In genomic region chr11:78226684-78227680, GRCh38 we compare ENCODE assay signal across 23 cellular contexts. TPM values are rescaled to one million over a fixed set of nuclear protein-coding genes. Genes with fewer than 3 reads are reported as not detected.
DNase-seq lines count a peak whose midpoint lies in the region; ATAC-seq lines count a peak whose summit lies in the region.
"Had no signal": no experiment of that assay in that cellular context is flagged by ENCODE, and none has a peak within 500 bp of the region (broad histone marks: within the 10 kb centered on the region; RNA-seq: fewer than 3 reads in every experiment).

No MANE protein-coding gene starts in this region.

- no peak overlapping the region for H3K4me3 ChIP-seq in CD8-positive, alpha-beta memory T cell (ENCODE audit: low read length)
- H3K4me3 ChIP-seq: cardiac muscle cell, vagina had no signal

- POLR2A ChIA-PET in CD8-positive, alpha-beta memory T cell (lab: Charles Lee), result no interaction called here

- H3K27ac Mint-ChIP-seq in activated naive CD4-positive, alpha-beta T cell treated with anti-CD3 and anti-CD28 coated beads for 36 hours, result peak overlapping the region; percentile 83
- peak overlapping the region; percentile 56 for H3K27ac Mint-ChIP-seq in activated T-helper 17 cell treated with anti-CD3 and anti-CD28 coated beads, Interleukin-2, amount 50 U/mL, for 72 hours
- peak overlapping the region; percentile 32 for H3K27ac Mint-ChIP-seq in stimulated activated naive CD8-positive, alpha-beta T cell treated with anti-CD3 and anti-CD28 coated beads, Interleukin-15, Interleukin-2, amounts not matched to agents 100 ng/mL and 50 ng/mL, for 24 hours
- H3K27ac Mint-ChIP-seq in CD8-positive, alpha-beta memory T cell, result no peak overlapping the region
- H3K27ac Mint-ChIP-seq: CD4-positive, alpha-beta T cell; memory B cell had no signal

- no peaks in the 10 kb centered on the region for H3K27me3 Mint-ChIP-seq in activated naive CD4-positive, alpha-beta T cell treated with anti-CD3 and anti-CD28 coated beads for 36 hours (ENCODE audit: low read depth)
- H3K27me3 Mint-ChIP-seq in activated T-helper 17 cell treated with anti-CD3 and anti-CD28 coated beads, Interleukin-2, amount 50 U/mL, for 72 hours, result no peaks in the 10 kb centered on the region
- H3K27me3 Mint-ChIP-seq in stimulated activated naive CD8-positive, alpha-beta T cell treated with anti-CD3 and anti-CD28 coated beads, Interleukin-15, Interleukin-2, amounts not matched to agents 100 ng/mL and 50 ng/mL, for 24 hours, result no peaks in the 10 kb centered on the region
- H3K27me3 Mint-ChIP-seq in CD8-positive, alpha-beta memory T cell, result no peaks in the 10 kb centered on the region
- H3K27me3 Mint-ChIP-seq: CD4-positive, alpha-beta T cell; memory B cell; naive thymus-derived CD8-positive, alpha-beta T cell had no signal

- H3K4me3 Mint-ChIP-seq in activated naive CD4-positive, alpha-beta T cell treated with anti-CD3 and anti-CD28 coated beads for 36 hours, result peak overlapping the region; percentile 22
- no peak overlapping the region for H3K4me3 Mint-ChIP-seq in activated T-helper 17 cell treated with anti-CD3 and anti-CD28 coated beads, Interleukin-2, amount 50 U/mL, for 72 hours
- no peak overlapping the region for H3K4me3 Mint-ChIP-seq in stimulated activated naive CD8-positive, alpha-beta T cell treated with anti-CD3 and anti-CD28 coated beads, Interleukin-15, Interleukin-2, amounts not matched to agents 100 ng/mL and 50 ng/mL, for 24 hours
- H3K4me3 Mint-ChIP-seq in CD8-positive, alpha-beta memory T cell, result no peak overlapping the region
- H3K4me3 Mint-ChIP-seq: CD4-positive, alpha-beta T cell; memory B cell; naive thymus-derived CD8-positive, alpha-beta T cell had no signal

- intact Hi-C loops in activated naive CD4-positive, alpha-beta T cell treated with anti-CD3 and anti-CD28 coated beads for 36 hours (cut with micrococcal nuclease), result loop anchor here (1.0 to 5.0 kb wide), 4 partner anchors 24 to 360 kb away; partner anchors contain the start of genes KCTD21 and USP35

- no peaks in the 10 kb centered on the region for H3K9me3 Mint-ChIP-seq in activated naive CD4-positive, alpha-beta T cell treated with anti-CD3 and anti-CD28 coated beads for 36 hours
- no peaks in the 10 kb centered on the region for H3K9me3 Mint-ChIP-seq in activated T-helper 17 cell treated with anti-CD3 and anti-CD28 coated beads, Interleukin-2, amount 50 U/mL, for 72 hours
- no peaks in the 10 kb centered on the region for H3K9me3 Mint-ChIP-seq in stimulated activated naive CD8-positive, alpha-beta T cell treated with anti-CD3 and anti-CD28 coated beads, Interleukin-15, Interleukin-2, amounts not matched to agents 100 ng/mL and 50 ng/mL, for 24 hours
- H3K9me3 Mint-ChIP-seq in CD8-positive, alpha-beta memory T cell, result no peaks in the 10 kb centered on the region
- H3K9me3 Mint-ChIP-seq: CD4-positive, alpha-beta T cell; memory B cell; naive thymus-derived CD8-positive, alpha-beta T cell had no signal

- H3K4me1 ChIP-seq in CD8-positive, alpha-beta memory T cell (ENCODE audit: insufficient read depth, low read length), result no peaks in the 10 kb centered on the region
- H3K4me1 ChIP-seq: foreskin keratinocyte, parathyroid adenoma had no signal

- CTCF ChIA-PET in activated naive CD4-positive, alpha-beta T cell treated with anti-CD3 and anti-CD28 coated beads for 36 hours (lab: Charles Lee), result interaction anchor here (0.5 to 1.6 kb wide), 5 partner anchors 21 to 337 kb away, joined by 3 to 8 read pairs (median 3); no protein-coding TSS in a partner anchor
- CTCF ChIA-PET in CD8-positive, alpha-beta memory T cell (lab: Charles Lee), result interaction anchor here (1.3 kb wide), 1 partner anchor 338 kb away, joined by 8 read pairs; no protein-coding TSS in a partner anchor

- H3K27me3 ChIP-seq in CD8-positive, alpha-beta memory T cell (ENCODE audit: insufficient read depth, low read length, poor library complexity, severe bottlenecking), result no peaks in the 10 kb centered on the region
- H3K27me3 ChIP-seq: cardiac muscle cell, foreskin keratinocyte, vagina had no signal

- H3K9me3 ChIP-seq in CD8-positive, alpha-beta memory T cell (ENCODE audit: low read length), result no peaks in the 10 kb centered on the region
- H3K9me3 ChIP-seq: vagina had no signal

- ATAC-seq in GM21447 (IDR thresholded peaks at IDR 0.05; ENCODE audit: unreplicated experiment) (peak; percentile 26), GM19455 (IDR thresholded peaks at IDR 0.05; ENCODE audit: unreplicated experiment) (no peak)
- peak; percentile 82 for ATAC-seq in activated T-helper 17 cell treated with anti-CD3 and anti-CD28 coated beads, Interleukin-2, amount 50 U/mL, for 72 hours (replicated peaks)
- ATAC-seq: foreskin keratinocyte; naive thymus-derived CD8-positive, alpha-beta T cell had no signal

- no peaks in the 10 kb centered on the region for H3K36me3 ChIP-seq in CD8-positive, alpha-beta memory T cell (ENCODE audit: insufficient read depth, low read length)

- peak; percentile 65 for DNase-seq in activated naive CD4-positive, alpha-beta T cell treated with anti-CD3 and anti-CD28 coated beads for 36 hours
- DNase-seq in activated naive CD4-positive, alpha-beta T cell treated with anti-CD3 and anti-CD28 coated beads, Interleukin-2, amount 50 U/mL, for 16 hours, result no peak
- DNase-seq in NCI-H2171 treated with DMSO at 0.1 percent for 48 hours (lab: John Stamatoyannopoulos, UW), result no peak
- no peak for DNase-seq in CD8-positive, alpha-beta memory T cell
- DNase-seq: activated CD4-positive, alpha-beta T cell treated with anti-CD3 and anti-CD28 coated beads for 4 hours; amygdala; CD4-positive, alpha-beta T cell; dermis blood vessel endothelial cell; DMS53; foreskin keratinocyte; Karpas-422; naive thymus-derived CD8-positive, alpha-beta T cell; NCI-H1092; NCI-H2081 treated with DMSO at 0.1 percent for 48 hours; NCI-H510A had no signal

- no peaks in the 10 kb centered on the region for H3K36me3 Mint-ChIP-seq in activated naive CD4-positive, alpha-beta T cell treated with anti-CD3 and anti-CD28 coated beads for 36 hours (ENCODE audit: low read depth)
- H3K36me3 Mint-ChIP-seq in activated T-helper 17 cell treated with anti-CD3 and anti-CD28 coated beads, Interleukin-2, amount 50 U/mL, for 72 hours (ENCODE audit: low read depth), result no peaks in the 10 kb centered on the region
- no peaks in the 10 kb centered on the region for H3K36me3 Mint-ChIP-seq in stimulated activated naive CD8-positive, alpha-beta T cell treated with anti-CD3 and anti-CD28 coated beads, Interleukin-15, Interleukin-2, amounts not matched to agents 100 ng/mL and 50 ng/mL, for 24 hours (ENCODE audit: low read depth)
- peaks cover 0 to 10% (median 1%) of the 10 kb centered on the region in 3 donors for H3K36me3 Mint-ChIP-seq in CD8-positive, alpha-beta memory T cell
- H3K36me3 Mint-ChIP-seq: naive thymus-derived CD8-positive, alpha-beta T cell had no signal

- H3K27ac ChIP-seq in CD8-positive, alpha-beta memory T cell (ENCODE audit: low read depth, low read length), result no peak overlapping the region
- H3K27ac ChIP-seq: cardiac muscle cell, foreskin keratinocyte, parathyroid adenoma, vagina had no signal

- peaks cover 20% of the 10 kb centered on the region for H3K4me1 Mint-ChIP-seq in activated naive CD4-positive, alpha-beta T cell treated with anti-CD3 and anti-CD28 coated beads for 36 hours (ENCODE audit: low read depth)
- no peaks in the 10 kb centered on the region for H3K4me1 Mint-ChIP-seq in activated T-helper 17 cell treated with anti-CD3 and anti-CD28 coated beads, Interleukin-2, amount 50 U/mL, for 72 hours
- peaks cover 17% of the 10 kb centered on the region for H3K4me1 Mint-ChIP-seq in stimulated activated naive CD8-positive, alpha-beta T cell treated with anti-CD3 and anti-CD28 coated beads, Interleukin-15, Interleukin-2, amounts not matched to agents 100 ng/mL and 50 ng/mL, for 24 hours (ENCODE audit: low read depth)
- H3K4me1 Mint-ChIP-seq in CD8-positive, alpha-beta memory T cell, result no peaks in the 10 kb centered on the region

RNA-seq across cellular contexts. Expression of gene USP35, which starts 38.3 kb away (rescaled TPM):
- 10 to 100 TPM; 13.4 to 14.2 TPM for total RNA-seq in activated naive CD4-positive, alpha-beta T cell treated with anti-CD3 and anti-CD28 coated beads for 36 hours
- 1 to 10 TPM; 9.6 to 10.0 TPM for total RNA-seq in activated T-helper 17 cell treated with anti-CD3 and anti-CD28 coated beads, Interleukin-2, amount 50 U/mL, for 72 hours
- total RNA-seq in CD8-positive, alpha-beta memory T cell, result 1 to 10 TPM; 4.4 TPM
- 1.1 TPM for polyA plus RNA-seq in CD8-positive, alpha-beta memory T cell

RNA-seq across cellular contexts. Expression of gene KCTD21, which starts 38.6 kb away (rescaled TPM):
- total RNA-seq in activated naive CD4-positive, alpha-beta T cell treated with anti-CD3 and anti-CD28 coated beads for 36 hours, result 10 to 100 TPM in 1 of 2 experiments, 1 to 10 TPM in 1; 8.6 to 10.1 TPM
- 1 to 10 TPM; 6.1 to 7.5 TPM for total RNA-seq in activated T-helper 17 cell treated with anti-CD3 and anti-CD28 coated beads, Interleukin-2, amount 50 U/mL, for 72 hours
- 1 to 10 TPM; 4.6 to 4.9 TPM for total RNA-seq in CD8-positive, alpha-beta memory T cell
- polyA plus RNA-seq in CD8-positive, alpha-beta memory T cell, result 3.3 TPM

Comparison
In these comparisons a context has a peak if more than half of its experiments do, and no peak if none do; other contexts are left out.
1. H3K27ac Mint-ChIP-seq: peak in activated naive CD4-positive, alpha-beta T cell treated with anti-CD3 and anti-CD28 coated beads for 36 hours (single experiment), activated T-helper 17 cell treated with anti-CD3 and anti-CD28 coated beads, Interleukin-2, amount 50 U/mL, for 72 hours (single experiment) and stimulated activated naive CD8-positive, alpha-beta T cell treated with anti-CD3 and anti-CD28 coated beads, Interleukin-15, Interleukin-2, amounts not matched to agents 100 ng/mL and 50 ng/mL, for 24 hours (single experiment); none in CD8-positive, alpha-beta memory T cell (0 of 8).